Comparison of ENCODE assay signal across 20 cellular contexts in genomic region chr6:148987982-148988381, GRCh38.
"Had no signal": no experiment of that assay in that cellular context is flagged by ENCODE, and none has a peak within 500 bp of the region (broad histone marks: within the 10 kb centered on the region; RNA-seq: fewer than 3 reads in every experiment).

No MANE protein-coding gene starts in this region.

- H3K4me1 ChIP-seq: breast epithelium had no signal

- H3K9me3 ChIP-seq: breast epithelium had no signal

- H3K36me3 ChIP-seq: breast epithelium had no signal

- H3K27me3 ChIP-seq: breast epithelium had no signal

- H3K27ac ChIP-seq: breast epithelium, VCaP had no signal

- H3K4me3 ChIP-seq: breast epithelium had no signal

- ATAC-seq: activated CD4-positive, CD25-positive, alpha-beta regulatory T cell treated with anti-CD3 and anti-CD28 coated beads, Interleukin-2, amount 50 U/mL, for 24 hours; activated CD8-positive, alpha-beta T cell treated with anti-CD3 and anti-CD28 coated beads for 36 hours; activated T-cell treated with anti-CD3 and anti-CD28 coated beads, Interleukin-2, amount 50 U/mL, for 72 hours had no signal

- FAIRE-seq: RCC 7860 had no signal

- DNase-seq: activated CD4-positive, alpha-beta T cell treated with anti-CD3 and anti-CD28 coated beads for 4 hours; activated CD8-positive, alpha-beta memory T cell treated with anti-CD3 and anti-CD28 coated beads, Interleukin-2, amount 50 U/mL, for 4 hours; activated CD8-positive, alpha-beta T cell treated with anti-CD3 and anti-CD28 coated beads for 36 hours; activated naive CD4-positive, alpha-beta T cell; activated T-cell treated with anti-CD3 and anti-CD28 coated beads, Interleukin-2, amount 50 U/mL, for 72 hours; aorta; caudate nucleus; KG1; NCI-H1048; NCI-H2029; NCI-H345; NCI-H510A; NCI-H526 treated with DMSO at 0.1 percent for 48 hours; NCI-H82; SHP77 treated with DMSO at 0.1 percent for 48 hours; T-helper 2 cell had no signal
